ENCODE assay signal across 11 cellular contexts in genomic region chr6:35165630-35166071, GRCh38. TPM values are rescaled to one million over a fixed set of nuclear protein-coding genes. Genes with fewer than 3 reads are reported as not detected.
DNase-seq lines count a peak whose midpoint lies in the region; ATAC-seq and TF ChIP-seq lines count a peak whose summit lies in the region.
"Had no signal": no experiment of that assay in that cellular context is flagged by ENCODE, and none has a peak within 500 bp of the region (broad histone marks: within the 10 kb centered on the region; RNA-seq: fewer than 3 reads in every experiment).

No MANE protein-coding gene starts in this region.

- H3K4me1 ChIP-seq in Panc1 (ENCODE audit: control insufficient read depth, insufficient read depth, low read length): peaks cover 7% of the 10 kb centered on the region; the same call in 1 of the 2 replicates
- peaks cover 9 to 17% of the 10 kb centered on the region in 2 donors for H3K4me1 ChIP-seq in adrenal gland (replicated peaks in 1 of 2)

- intact Hi-C loops in Panc1 (cut with micrococcal nuclease; ENCODE audit: unreplicated experiment): no loop called here
- intact Hi-C loops in adrenal gland (cut with DNase I): no loop called here

- H3K27me3 ChIP-seq in Panc1 (ENCODE audit: control insufficient read depth, insufficient read depth, low read length) (no peaks in the 10 kb centered on the region), adrenal gland (no peaks in the 10 kb centered on the region)

- no peaks in the 10 kb centered on the region for H3K9me3 ChIP-seq in Panc1 (ENCODE audit: control insufficient read depth, insufficient read depth, low read depth, low read length)
- H3K9me3 ChIP-seq in adrenal gland (replicated peaks in 1 of 3): no peaks in the 10 kb centered on the region

- CTCF ChIA-PET in Panc1 (lab: Charles Lee): no interaction called here

- POLR2A ChIA-PET in Panc1 (lab: Charles Lee): no interaction called here

- ATAC-seq in Panc1: peak; percentile 84
- no peak for ATAC-seq in HG03045 (IDR thresholded peaks at IDR 0.05; ENCODE audit: unreplicated experiment)
- no peak for ATAC-seq in HG03469 (IDR thresholded peaks at IDR 0.05; ENCODE audit: unreplicated experiment)
- ATAC-seq in HG03342 (IDR thresholded peaks at IDR 0.05; ENCODE audit: unreplicated experiment): no peak
- ATAC-seq: stimulated activated naive CD8-positive, alpha-beta T cell treated with anti-CD3 and anti-CD28 coated beads, Interleukin-15, Interleukin-2, amounts not matched to agents 100 U/mL and 50 U/mL, for 24 hours had no signal

- WGBS in adrenal gland, 4 donors: 79 to 90% (median 85%) methylated on average over 2 of the region's 2 CpGs

- H3K4me3 ChIP-seq in Panc1 (ENCODE audit: low read depth in 2 of 2, low read length in 2 of 2) (no peak overlapping the region), fibroblast of the aortic adventitia (ENCODE audit: low read depth, low read length) (no peak overlapping the region), skin epidermis (no peak overlapping the region), adrenal gland (no peak overlapping the region)
- H3K4me3 ChIP-seq: cardiac muscle cell had no signal

- H3K36me3 ChIP-seq in Panc1 (ENCODE audit: control insufficient read depth, insufficient read depth, low read length) (no peaks in the 10 kb centered on the region), adrenal gland (replicated peaks in 1 of 2) (no peaks in the 10 kb centered on the region)
- H3K36me3 ChIP-seq: cardiac muscle cell had no signal

- in situ Hi-C loops in GM13977 (cut with MboI; ENCODE audit: low pct_unique_long_range_greater_than_20kb, low sequenced_read_pairs, unreplicated experiment) (no loop called here), Panc1 (cut with HindIII; ENCODE audit: low pct_unique_long_range_greater_than_20kb, low sequenced_read_pairs) (no loop called here)

- no peak for TF ChIP-seq POLR2A in adrenal gland (IDR thresholded peaks at IDR 0.05)

- DNase-seq in GM13977 (ENCODE audit: low spot score): peak; percentile 29
- peak; percentile 27 for DNase-seq in Panc1 (ENCODE audit: low read depth, low spot score)
- peak; percentile 44 for DNase-seq in fibroblast of the aortic adventitia (ENCODE audit: low read depth)
- no peak for DNase-seq in adrenal gland
- DNase-seq: activated CD4-positive, CD25-positive, alpha-beta regulatory T cell; stimulated activated naive CD8-positive, alpha-beta T cell treated with anti-CD3 and anti-CD28 coated beads, Interleukin-15, Interleukin-2, amounts not matched to agents 100 U/mL and 50 U/mL, for 24 hours had no signal

- no TSS peak for BruUV-seq in Panc1 (replicated peaks; lab: Mats Ljungman, UMichigan)

- H3K27ac ChIP-seq in Panc1 (ENCODE audit: low read length) (peak overlapping the region; percentile 53), skin epidermis (peak overlapping the region in 13 of 21 experiments; percentile 14 to 73 (median 59)), adrenal gland (peak overlapping the region in 1 of 5 donors; percentile 23)
- H3K27ac ChIP-seq: cardiac muscle cell had no signal

- TF ChIP-seq CTCF in GM13977 (IDR thresholded peaks at IDR 0.05; ENCODE audit: extremely low read depth, insufficient read depth, missing control alignments) (no peak), Panc1 (IDR thresholded peaks at IDR 0.05) (no peak), fibroblast of the aortic adventitia (IDR thresholded peaks at IDR 0.05; ENCODE audit: insufficient read depth, low read length) (no peak), adrenal gland (IDR thresholded peaks at IDR 0.05) (no peak)

RNA-seq across cellular contexts. Expression of gene TCP11, which starts 24.5 kb away (rescaled TPM):
- not detected for total RNA-seq in Panc1 (2021; ENCODE audit: unreplicated experiment)
- not detected for polyA plus RNA-seq in Panc1 (2012; ENCODE audit: insufficient read length)
- 0.36 TPM in 1 of 2 replicates, not detected in the other for total RNA-seq in fibroblast of the aortic adventitia (ENCODE audit: low replicate concordance)
- total RNA-seq in adrenal gland: under 1 TPM in 3 of 8 donors, not detected in 5; 0.24 to 0.40 (median 0.28) TPM
- under 1 TPM in 1 of 3 donors, not detected in 2; 0.13 TPM for polyA plus RNA-seq in adrenal gland

RNA-seq across cellular contexts. Expression of gene SCUBE3, which starts 48.1 kb away (rescaled TPM):
- total RNA-seq in Panc1 (2021; ENCODE audit: unreplicated experiment) (1.6 TPM), fibroblast of the aortic adventitia (ENCODE audit: low replicate concordance) (1.8 and 10.0 TPM in 2 replicates), adrenal gland (10 to 100 TPM in 5 of 8 donors, 1 to 10 TPM in 3; 1.9 to 32.8 (median 12.1) TPM)
- 3.1 TPM for polyA plus RNA-seq in Panc1 (2012; ENCODE audit: insufficient read length)
- polyA plus RNA-seq in adrenal gland: 1 to 10 TPM in 2 of 3 donors, under 1 TPM in 1; 0.61 to 2.9 (median 1.6) TPM

Comparison
In these comparisons a context has a peak if more than half of its experiments do, and no peak if none do; other contexts are left out.
1. DNase-seq: peak in GM13977 (single experiment), Panc1 (single experiment) and fibroblast of the aortic adventitia (single experiment); none in adrenal gland (0 of 7).